1 cellular context compared by ENCODE assay signal in the genomic region with DNA sequence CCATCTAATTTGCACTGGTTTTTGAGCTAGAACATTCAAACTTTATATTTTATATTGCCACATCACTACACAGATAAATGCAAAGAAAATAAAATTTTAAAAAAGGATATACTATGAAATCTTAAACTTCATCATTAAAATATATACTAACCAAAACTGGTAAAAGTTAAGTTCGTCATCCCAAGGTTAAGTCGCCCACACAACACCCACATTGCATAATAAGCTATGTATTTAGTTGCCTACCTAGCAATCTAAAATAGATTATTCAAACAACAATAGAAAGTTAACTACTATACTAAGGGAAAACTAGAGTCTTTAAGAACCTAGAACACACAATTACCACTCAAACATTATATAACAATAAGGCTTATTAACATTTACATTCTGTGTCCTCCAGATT.
TF ChIP-seq lines count a peak whose summit lies in the region.

No MANE protein-coding gene starts in this region.

TF ChIP-seq in GM23338, 12 proteins besides CTCF, POLR2A, EP300 and RAD21:
- TF ChIP-seq ZNF331 (CRISPR knock-in tag; IDR thresholded peaks at IDR 0.05; ENCODE audit: low read depth) (no peak), EZH2phosphoT487 (IDR thresholded peaks at IDR 0.05; ENCODE audit: unreplicated experiment) (no peak), CREB1 (CRISPR knock-in tag; IDR thresholded peaks at IDR 0.05; ENCODE audit: low read depth) (no peak), POLR2AphosphoS5 (IDR thresholded peaks at IDR 0.05; ENCODE audit: low read depth) (no peak)
- TF ChIP-seq, protein P1, sequence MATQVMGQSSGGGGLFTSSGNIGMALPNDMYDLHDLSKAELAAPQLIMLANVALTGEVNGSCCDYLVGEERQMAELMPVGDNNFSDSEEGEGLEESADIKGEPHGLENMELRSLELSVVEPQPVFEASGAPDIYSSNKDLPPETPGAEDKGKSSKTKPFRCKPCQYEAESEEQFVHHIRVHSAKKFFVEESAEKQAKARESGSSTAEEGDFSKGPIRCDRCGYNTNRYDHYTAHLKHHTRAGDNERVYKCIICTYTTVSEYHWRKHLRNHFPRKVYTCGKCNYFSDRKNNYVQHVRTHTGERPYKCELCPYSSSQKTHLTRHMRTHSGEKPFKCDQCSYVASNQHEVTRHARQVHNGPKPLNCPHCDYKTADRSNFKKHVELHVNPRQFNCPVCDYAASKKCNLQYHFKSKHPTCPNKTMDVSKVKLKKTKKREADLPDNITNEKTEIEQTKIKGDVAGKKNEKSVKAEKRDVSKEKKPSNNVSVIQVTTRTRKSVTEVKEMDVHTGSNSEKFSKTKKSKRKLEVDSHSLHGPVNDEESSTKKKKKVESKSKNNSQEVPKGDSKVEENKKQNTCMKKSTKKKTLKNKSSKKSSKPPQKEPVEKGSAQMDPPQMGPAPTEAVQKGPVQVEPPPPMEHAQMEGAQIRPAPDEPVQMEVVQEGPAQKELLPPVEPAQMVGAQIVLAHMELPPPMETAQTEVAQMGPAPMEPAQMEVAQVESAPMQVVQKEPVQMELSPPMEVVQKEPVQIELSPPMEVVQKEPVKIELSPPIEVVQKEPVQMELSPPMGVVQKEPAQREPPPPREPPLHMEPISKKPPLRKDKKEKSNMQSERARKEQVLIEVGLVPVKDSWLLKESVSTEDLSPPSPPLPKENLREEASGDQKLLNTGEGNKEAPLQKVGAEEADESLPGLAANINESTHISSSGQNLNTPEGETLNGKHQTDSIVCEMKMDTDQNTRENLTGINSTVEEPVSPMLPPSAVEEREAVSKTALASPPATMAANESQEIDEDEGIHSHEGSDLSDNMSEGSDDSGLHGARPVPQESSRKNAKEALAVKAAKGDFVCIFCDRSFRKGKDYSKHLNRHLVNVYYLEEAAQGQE (IDR thresholded peaks at IDR 0.05; ENCODE audit: unreplicated experiment), result no peak
- TF ChIP-seq, protein P2, sequence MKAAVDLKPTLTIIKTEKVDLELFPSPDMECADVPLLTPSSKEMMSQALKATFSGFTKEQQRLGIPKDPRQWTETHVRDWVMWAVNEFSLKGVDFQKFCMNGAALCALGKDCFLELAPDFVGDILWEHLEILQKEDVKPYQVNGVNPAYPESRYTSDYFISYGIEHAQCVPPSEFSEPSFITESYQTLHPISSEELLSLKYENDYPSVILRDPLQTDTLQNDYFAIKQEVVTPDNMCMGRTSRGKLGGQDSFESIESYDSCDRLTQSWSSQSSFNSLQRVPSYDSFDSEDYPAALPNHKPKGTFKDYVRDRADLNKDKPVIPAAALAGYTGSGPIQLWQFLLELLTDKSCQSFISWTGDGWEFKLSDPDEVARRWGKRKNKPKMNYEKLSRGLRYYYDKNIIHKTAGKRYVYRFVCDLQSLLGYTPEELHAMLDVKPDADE (IDR thresholded peaks at IDR 0.05), result no peak
